In genomic region chr11:16603890-16604783, GRCh38 we compare ENCODE assay signal across 7 cellular contexts.
DNase-seq lines count a peak whose midpoint lies in the region; ATAC-seq and TF ChIP-seq lines count a peak whose summit lies in the region.

No MANE protein-coding gene starts in this region.

- H3K27ac Mint-ChIP-seq in activated T-cell treated with anti-CD3 and anti-CD28 coated beads, Interleukin-2, amount 50 U/mL, for 72 hours = peak overlapping the region; percentile 24

- no peak for ATAC-seq in activated T-cell treated with anti-CD3 and anti-CD28 coated beads, Interleukin-2, amount 50 U/mL, for 72 hours (replicated peaks in 1 of 2)

- H3K36me3 ChIP-seq in HEK293 (ENCODE audit: control insufficient read depth in 2 of 2, insufficient read depth in 1 of 2, low read length in 2 of 2) = no peaks in the 10 kb centered on the region
- no peaks in the 10 kb centered on the region for H3K36me3 ChIP-seq in parathyroid adenoma (ENCODE audit: control insufficient read depth, insufficient read depth, low read length)

- no peak for TF ChIP-seq CTCF in HEK293 (tag by site-specific recombination; IDR thresholded peaks at IDR 0.05)
- no peak for TF ChIP-seq CTCF in parathyroid adenoma (IDR thresholded peaks at IDR 0.05)

- peak overlapping the region; percentile 71 to 82 for H3K4me3 Mint-ChIP-seq in activated T-cell treated with anti-CD3 and anti-CD28 coated beads, Interleukin-2, amount 50 U/mL, for 72 hours

- peak overlapping the region; percentile 85 for H3K4me2 ChIP-seq in parathyroid adenoma (ENCODE audit: low read length)

- H3K27me3 Mint-ChIP-seq in activated T-cell treated with anti-CD3 and anti-CD28 coated beads, Interleukin-2, amount 50 U/mL, for 72 hours (ENCODE audit: low read depth) = peaks cover 32% of the 10 kb centered on the region

- no peaks in the 10 kb centered on the region for H3K9me3 Mint-ChIP-seq in activated T-cell treated with anti-CD3 and anti-CD28 coated beads, Interleukin-2, amount 50 U/mL, for 72 hours

- H3K9me3 ChIP-seq in HEK293 (ENCODE audit: control insufficient read depth, insufficient read depth, low read depth, low read length) (no peaks in the 10 kb centered on the region), parathyroid adenoma (ENCODE audit: control insufficient read depth, low read length) (no peaks in the 10 kb centered on the region)

- POLR2A ChIA-PET in HEK293 (lab: Yijun Ruan, JAX) = interaction anchor here (0.8 to 1.8 kb wide), 4 partner anchors 10 to 478 kb away, joined by 3 to 5 read pairs (median 3); no protein-coding TSS in a partner anchor

- DNase-seq in activated T-cell treated with anti-CD3 and anti-CD28 coated beads, Interleukin-2, amount 50 U/mL, for 72 hours = no peak
- DNase-seq in cardiac septum (ENCODE audit: low spot score) (peak; percentile 83), NCI-H187 (lab: John Stamatoyannopoulos, UW) (no peak), middle frontal gyrus (ENCODE audit: extremely low spot score, low spot score) (no peak), SIG-M5 (lab: John Stamatoyannopoulos, UW) (no peak)

- CTCF ChIA-PET in HEK293 (lab: Yijun Ruan, JAX) = interaction anchor here (0.8 kb wide), 2 partner anchors 10 to 288 kb away, joined by 3 to 4 read pairs; no protein-coding TSS in a partner anchor

- H3K9ac ChIP-seq in parathyroid adenoma = no peak overlapping the region

- H3K27ac ChIP-seq in HEK293 (ENCODE audit: extremely low read depth, low read depth, low read length) (no peak overlapping the region; the same call in 1 of the 2 replicates), parathyroid adenoma (no peak overlapping the region)

- peaks cover 18% of the 10 kb centered on the region for H3K4me1 Mint-ChIP-seq in activated T-cell treated with anti-CD3 and anti-CD28 coated beads, Interleukin-2, amount 50 U/mL, for 72 hours (ENCODE audit: low read depth)

- intact Hi-C loops in cardiac septum (cut with DNase I) = loop anchor here (2.0 kb wide), 1 partner anchor 787 kb away; no protein-coding TSS in a partner anchor

- peak overlapping the region; percentile 78 for H3K4me3 ChIP-seq in HEK293 (ENCODE audit: low read depth, low read length)
- H3K4me3 ChIP-seq in parathyroid adenoma (ENCODE audit: low read depth, low read length) = peak overlapping the region; percentile 66

- H3K4me1 ChIP-seq in HEK293 (ENCODE audit: control insufficient read depth, insufficient read depth, low read length) = no peaks in the 10 kb centered on the region
- H3K4me1 ChIP-seq in parathyroid adenoma = no peaks in the 10 kb centered on the region

- H3K79me2 ChIP-seq in parathyroid adenoma = no peaks in the 10 kb centered on the region

- H3K27me3 ChIP-seq in parathyroid adenoma (ENCODE audit: control insufficient read depth, insufficient read depth, low read length) = no peaks in the 10 kb centered on the region

- H3K36me3 Mint-ChIP-seq in activated T-cell treated with anti-CD3 and anti-CD28 coated beads, Interleukin-2, amount 50 U/mL, for 72 hours (ENCODE audit: insufficient read depth in 2 of 2) = peaks cover 3 to 5% of the 10 kb centered on the region in 2 donors

- no peak overlapping the region for H2AFZ ChIP-seq in parathyroid adenoma

TF ChIP-seq in HEK293, 187 proteins besides CTCF, POLR2A, EP300 and RAD21 (continues in another document):
- TF ChIP-seq OSR2 (tag by site-specific recombination; IDR thresholded peaks at IDR 0.05) = no peak
- TF ChIP-seq BCL6B (tag by site-specific recombination; IDR thresholded peaks at IDR 0.05) = no peak
- TF ChIP-seq GLIS1 (tag by site-specific recombination; IDR thresholded peaks at IDR 0.05) = peak; percentile 72
- TF ChIP-seq ZBTB1 (tag by site-specific recombination; IDR thresholded peaks at IDR 0.05) = no peak
- TF ChIP-seq ZNF175 (tag by site-specific recombination; IDR thresholded peaks at IDR 0.05) = no peak
- TF ChIP-seq MZF1 (tag by site-specific recombination; IDR thresholded peaks at IDR 0.05; ENCODE audit: borderline replicate concordance) = no peak
- no peak for TF ChIP-seq KLF17 (tag by site-specific recombination; IDR thresholded peaks at IDR 0.05)
- no peak for TF ChIP-seq PRDM10 (tag by site-specific recombination; IDR thresholded peaks at IDR 0.05)
- TF ChIP-seq ZNF654 (tag by site-specific recombination; IDR thresholded peaks at IDR 0.05; ENCODE audit: low read depth) = no peak
- 0 out of 2 replicates have a peak, but pooled peaks have one; percentile 5 for TF ChIP-seq ZNF596 (tag by site-specific recombination; IDR thresholded peaks at IDR 0.05)
- TF ChIP-seq ZNF488 (tag by site-specific recombination; IDR thresholded peaks at IDR 0.05) = no peak
- no peak for TF ChIP-seq HOXD13 (CRISPR knock-in tag; IDR thresholded peaks at IDR 0.05; ENCODE audit: borderline replicate concordance)
- TF ChIP-seq ZBTB48 (tag by site-specific recombination; IDR thresholded peaks at IDR 0.05) = peak; percentile 29; the same call in 1 of the 2 replicates
- no peak for TF ChIP-seq ZNF404 (tag by site-specific recombination; IDR thresholded peaks at IDR 0.05)
- TF ChIP-seq ZFHX2 (tag by site-specific recombination; conservative IDR thresholded peaks at IDR 0.05) = no peak; the same call in 1 of the 2 replicates
- no peak for TF ChIP-seq ZNF768 (tag by site-specific recombination; IDR thresholded peaks at IDR 0.05)
- TF ChIP-seq ZEB2 (tag by site-specific recombination; IDR thresholded peaks at IDR 0.05) = 0 out of 2 replicates have a peak, but pooled peaks have one; percentile 15
- no peak for TF ChIP-seq ZNF366 (tag by site-specific recombination; conservative IDR thresholded peaks at IDR 0.05)
- TF ChIP-seq KLF16 (tag by site-specific recombination; IDR thresholded peaks at IDR 0.05) = no peak
- no peak for TF ChIP-seq ZSCAN30 (tag by site-specific recombination; IDR thresholded peaks at IDR 0.05)
- no peak for TF ChIP-seq PRDM1 (tag by site-specific recombination; IDR thresholded peaks at IDR 0.05)
- TF ChIP-seq ZNF529 (tag by site-specific recombination; IDR thresholded peaks at IDR 0.05; ENCODE audit: insufficient replicate concordance) = no peak
- TF ChIP-seq ZNF843 (tag by site-specific recombination; IDR thresholded peaks at IDR 0.05) = no peak
- TF ChIP-seq ZNF585B (tag by site-specific recombination; IDR thresholded peaks at IDR 0.05) = no peak
- no peak for TF ChIP-seq ZNF558 (tag by site-specific recombination; IDR thresholded peaks at IDR 0.05)
- no peak for TF ChIP-seq ZNF561 (tag by site-specific recombination; IDR thresholded peaks at IDR 0.05; ENCODE audit: borderline replicate concordance)
- TF ChIP-seq ZNF335 (tag by site-specific recombination; conservative IDR thresholded peaks at IDR 0.05) = peak; percentile 67
